In genomic region chr1:247352175-247352574, GRCh38 we compare ENCODE assay signal across 26 cellular contexts.
"Had no signal": no experiment of that assay in that cellular context is flagged by ENCODE, and none has a peak within 500 bp of the region (broad histone marks: within the 10 kb centered on the region; RNA-seq: fewer than 3 reads in every experiment).

No MANE protein-coding gene starts in this region.

- H3K4me3 ChIP-seq: pancreas, psoas muscle, right lobe of liver, sigmoid colon, suprapubic skin, testis, tibial artery, transverse colon, upper lobe of right lung, uterus had no signal

- H3K36me3 ChIP-seq: neutrophil, pancreas, right lobe of liver, sigmoid colon, suprapubic skin, tibial artery, transverse colon, upper lobe of right lung, uterus had no signal

- H3K27ac ChIP-seq: neutrophil, pancreas, psoas muscle, right lobe of liver, sigmoid colon, suprapubic skin, testis, tibial artery, transverse colon, upper lobe of right lung, uterus had no signal

- ATAC-seq: naive thymus-derived CD8-positive, alpha-beta T cell; natural killer cell treated with Interleukin-12 subunit alpha and Interleukin-12 subunit beta and Interleukin-15 and Interleukin-18, amount 100 ng/mL, for 72 hours; pancreas; psoas muscle; right cardiac atrium; right lobe of liver; stimulated activated effector memory CD8-positive, alpha-beta T cell treated with anti-CD3 and anti-CD28 coated beads, Interleukin-12 subunit alpha, Interleukin-12 subunit beta, amount 100 ng/mL, for 72 hours; stimulated activated naive B cell treated with anti-CD40 and anti-IgM and Interleukin-4, amounts not matched to agents 10 μg/mL and 1 μg/mL and 100 μg/mL, for 72 hours; stimulated activated naive CD8-positive, alpha-beta T cell treated with anti-CD3 and anti-CD28 coated beads, Interleukin-15, amount 100 ng/mL, for 72 hours; stimulated activated naive CD8-positive, alpha-beta T cell treated with anti-CD3 and anti-CD28 coated beads, Interleukin-15, Interleukin-2, amounts not matched to agents 100 U/mL and 50 U/mL, for 24 hours; upper lobe of right lung had no signal

- DNase-seq: naive thymus-derived CD8-positive, alpha-beta T cell; nephron progenitor cell; nucleus accumbens; pancreas; psoas muscle; right cardiac atrium; right lobe of liver; sigmoid colon; small intestine; stimulated activated CD4-positive, alpha-beta T cell treated with anti-CD3 and anti-CD28 coated beads, Interleukin-15, amount 100 ng/mL, for 24 hours; stimulated activated CD4-positive, alpha-beta T cell treated with anti-CD3 and anti-CD28 coated beads, Interleukin-2, amount 100 ng/mL, for 24 hours; stimulated activated CD4-positive, alpha-beta T cell treated with anti-CD3 and anti-CD28 coated beads, Interleukin-2, amount 100 ng/mL, for 48 hours; stimulated activated CD4-positive, alpha-beta T cell treated with anti-CD3 and anti-CD28 coated beads, Interleukin-4, amount 100 ng/mL, for 24 hours; stimulated activated naive B cell treated with anti-CD40 and anti-IgM and Interleukin-4, amounts not matched to agents 10 μg/mL and 1 μg/mL and 100 μg/mL, for 72 hours; stimulated activated naive CD8-positive, alpha-beta T cell treated with anti-CD3 and anti-CD28 coated beads, Interleukin-15, amount 100 ng/mL, for 72 hours; stimulated activated naive CD8-positive, alpha-beta T cell treated with anti-CD3 and anti-CD28 coated beads, Interleukin-15, Interleukin-2, amounts not matched to agents 100 U/mL and 50 U/mL, for 24 hours; substantia nigra; testis; tibial artery; transverse colon; upper lobe of right lung; uterus had no signal

- H3K4me1 ChIP-seq: pancreas, psoas muscle, right lobe of liver, upper lobe of right lung, uterus had no signal

- H3K27me3 ChIP-seq: pancreas, right lobe of liver, testis, tibial artery, upper lobe of right lung, uterus had no signal

- H3K9me3 ChIP-seq: neutrophil, pancreas, psoas muscle, right lobe of liver, sigmoid colon, suprapubic skin, testis, tibial artery, transverse colon, upper lobe of right lung, uterus had no signal
